18 cellular contexts compared by ENCODE assay signal in genomic region chr9:8514760-8515159, GRCh38.
DNase-seq lines count a peak whose midpoint lies in the region; ATAC-seq and TF ChIP-seq lines count a peak whose summit lies in the region.
"Had no signal": no experiment of that assay in that cellular context is flagged by ENCODE, and none has a peak within 500 bp of the region (broad histone marks: within the 10 kb centered on the region; RNA-seq: fewer than 3 reads in every experiment).

No MANE protein-coding gene starts in this region.

- 0 out of 7 replicates have a peak, but pooled peaks cover 0 to 4% (median 0%) of the 10 kb centered on the region in 3 experiments for H3K36me3 Mint-ChIP-seq in H9 (ENCODE audit: insufficient read depth in 1 of 3, low read depth in 3 of 3)

- H2BK15ac ChIP-seq in H9 (ENCODE audit: low read depth, low read length) = no peak overlapping the region

- no peak overlapping the region for H4K8ac ChIP-seq in H9 (replicated peaks; ENCODE audit: insufficient read length, low read depth, low read length)

- H3K79me2 ChIP-seq in DND-41 (ENCODE audit: insufficient read depth, low read length) (no peaks in the 10 kb centered on the region), H9 (ENCODE audit: insufficient read depth, low read length) (no peaks in the 10 kb centered on the region)

- no peaks in the 10 kb centered on the region for H3K9me3 Mint-ChIP-seq in H9
- H3K9me3 Mint-ChIP-seq: CD4-positive, alpha-beta T cell had no signal

- H2BK12ac ChIP-seq in H9 (ENCODE audit: insufficient read length, low read depth, low read length) = no peak overlapping the region

- TF ChIP-seq CTCF in DND-41 (IDR thresholded peaks at IDR 0.05; ENCODE audit: borderline replicate concordance, extremely low read depth, low read length, poor library complexity, severe bottlenecking) (peak; percentile 31), H9 (conservative IDR thresholded peaks at IDR 0.05) (peak; percentile 62), brain microvascular endothelial cell (IDR thresholded peaks at IDR 0.05; ENCODE audit: low read depth, low read length, missing control alignments) (peak; percentile 12)

- H3T11ph ChIP-seq in H9 (ENCODE audit: low read length) = no peak overlapping the region

- H3K4me3 ChIP-seq in DND-41 (ENCODE audit: low read depth in 1 of 2, low read length in 2 of 2) = no peak overlapping the region
- H3K4me3 ChIP-seq in brain microvascular endothelial cell (ENCODE audit: low read depth, low read length) = no peak overlapping the region
- H3K4me3 ChIP-seq: MG63, SK-N-MC had no signal

- H2BK20ac ChIP-seq in H9 (ENCODE audit: low read depth, low read length, poor library complexity, severe bottlenecking) = no peak overlapping the region

- no peak overlapping the region for H2AK5ac ChIP-seq in H9 (ENCODE audit: insufficient read length, low read length)

- in situ Hi-C loops in brain microvascular endothelial cell (cut with HindIII; ENCODE audit: low pct_ligation_motif_present, low sequenced_read_pairs) = no loop called here

- no peak overlapping the region for H4K91ac ChIP-seq in H9 (ENCODE audit: insufficient read length, low read depth, low read length)

- no peak for DNase-seq in DND-41
- peak; percentile 33 for DNase-seq in H9
- no peak for DNase-seq in brain microvascular endothelial cell
- peak; percentile 12 for DNase-seq in iPS DF 19.7 (ENCODE audit: low read depth, low spot score)
- no peak for DNase-seq in NK-92 treated with Interleukin-12 subunit alpha and Interleukin-12 subunit beta, amount 100 ng/mL, for 24 hours (lab: John Stamatoyannopoulos, UW)
- DNase-seq: Calu3; CD4-positive, alpha-beta T cell; DMS53; GOT3; MG63; NCI-H1092 treated with DMSO at 0.1 percent for 48 hours; NCI-H2081 treated with DMSO at 0.1 percent for 48 hours; NCI-H226; NCI-H774 had no signal

- H3K79me1 ChIP-seq in H9 (ENCODE audit: insufficient read depth, low read depth, low read length, poor library complexity, severe bottlenecking) = no peaks in the 10 kb centered on the region

- H2BK5ac ChIP-seq in H9 (ENCODE audit: insufficient read length, low read length) = no peak overlapping the region

- H3K4me2 ChIP-seq in DND-41 (ENCODE audit: insufficient read depth, low read length) (no peak overlapping the region), H9 (ENCODE audit: insufficient read depth, insufficient read length, low read length) (no peak overlapping the region)

- H3K27me3 ChIP-seq in DND-41 (ENCODE audit: insufficient read depth, low read length, poor library complexity) (no peaks in the 10 kb centered on the region), H9 (ENCODE audit: insufficient read depth, low read length) (no peaks in the 10 kb centered on the region), brain microvascular endothelial cell (replicated peaks) (no peaks in the 10 kb centered on the region)
- H3K27me3 ChIP-seq: MG63 had no signal

- no peak overlapping the region for H3K4me3 Mint-ChIP-seq in H9
- H3K4me3 Mint-ChIP-seq: CD4-positive, alpha-beta T cell had no signal

- H3K27ac ChIP-seq in DND-41 (ENCODE audit: low read length) (no peak overlapping the region), H9 (ENCODE audit: insufficient read length, low read depth, low read length) (no peak overlapping the region), brain microvascular endothelial cell (no peak overlapping the region)
- H3K27ac ChIP-seq: SK-N-MC had no signal

- no peaks in the 10 kb centered on the region for H4K20me1 ChIP-seq in DND-41 (ENCODE audit: insufficient read depth, low read length)
- no peaks in the 10 kb centered on the region for H4K20me1 ChIP-seq in H9 (ENCODE audit: control insufficient read depth, insufficient read depth, insufficient read length)

- H3K36me3 ChIP-seq in DND-41 (ENCODE audit: insufficient read depth, low read length) (no peaks in the 10 kb centered on the region), brain microvascular endothelial cell (replicated peaks) (no peaks in the 10 kb centered on the region)
- H3K36me3 ChIP-seq: MG63 had no signal

- no peaks in the 10 kb centered on the region for H3K23me2 ChIP-seq in H9 (ENCODE audit: insufficient read length, low read depth, low read length, poor library complexity, severe bottlenecking)

- H3K9me3 ChIP-seq in DND-41 (ENCODE audit: insufficient read depth, low read length, severe bottlenecking) (no peaks in the 10 kb centered on the region), H9 (ENCODE audit: control insufficient read depth, low read depth, low read length) (no peaks in the 10 kb centered on the region)
- H3K9me3 ChIP-seq: MG63 had no signal

- no peak overlapping the region for H3K18ac ChIP-seq in H9 (ENCODE audit: insufficient read length, low read depth, low read length)

- H3K14ac ChIP-seq in H9 (ENCODE audit: insufficient read depth, low read length) = no peak overlapping the region

- ATAC-seq in DND-41 (ENCODE audit: insufficient read depth, low read depth) (no peak), GM21423 (IDR thresholded peaks at IDR 0.05; ENCODE audit: unreplicated experiment) (no peak), HG03108 (IDR thresholded peaks at IDR 0.05; ENCODE audit: unreplicated experiment) (no peak)
- ATAC-seq: Panc1 had no signal

- H3K27ac Mint-ChIP-seq in H9 = peak overlapping the region in 1 of 3 experiments; percentile 62; a peak in 1 of 7 replicates
- H3K27ac Mint-ChIP-seq: CD4-positive, alpha-beta T cell had no signal

- no CpG with 5 or more reads among the region's 5 CpGs for WGBS in H9 (ENCODE audit: extremely low coverage, insufficient read length, low lambda C conversion rate)

- no peaks in the 10 kb centered on the region for H3K27me3 Mint-ChIP-seq in H9 (ENCODE audit: low read depth)
- H3K27me3 Mint-ChIP-seq: CD4-positive, alpha-beta T cell had no signal

- H3K9ac ChIP-seq in DND-41 (ENCODE audit: low read depth, low read length) (no peak overlapping the region), H9 (ENCODE audit: extremely low read depth, insufficient read length, low read length) (no peak overlapping the region)

- no peak overlapping the region for H3K23ac ChIP-seq in H9 (ENCODE audit: insufficient read length, low read depth, low read length)

- H3K56ac ChIP-seq in H9 (ENCODE audit: insufficient read length, low read depth, low read length) = no peak overlapping the region

- H3K4me1 Mint-ChIP-seq in H9 = peaks cover 2 to 4% of the 10 kb centered on the region in 2 experiments; a peak in 2 of 4 replicates

- H3K4ac ChIP-seq in H9 (ENCODE audit: low read depth, low read length) = no peak overlapping the region

- H2BK120ac ChIP-seq in H9 (ENCODE audit: low read depth, low read length, poor library complexity, severe bottlenecking) = no peak overlapping the region

- no peak overlapping the region for H2AFZ ChIP-seq in DND-41 (ENCODE audit: low read depth, low read length)
- no peak overlapping the region for H2AFZ ChIP-seq in H9 (ENCODE audit: low read length)

- H3K4me1 ChIP-seq in DND-41 (ENCODE audit: insufficient read depth, low read length) = no peaks in the 10 kb centered on the region
- H3K4me1 ChIP-seq in H9 (ENCODE audit: insufficient read depth, low read length) = no peaks in the 10 kb centered on the region

- no peak overlapping the region for H4K5ac ChIP-seq in H9 (ENCODE audit: insufficient read length, low read depth, low read length)

Comparison
In these comparisons a context has a peak if more than half of its experiments do, and no peak if none do; other contexts are left out.
1. DNase-seq: peak in H9 (single experiment) and iPS DF 19.7 (single experiment); none in DND-41 (single experiment), brain microvascular endothelial cell (single experiment) and NK-92 treated with Interleukin-12 subunit alpha and Interleukin-12 subunit beta, amount 100 ng/mL, for 24 hours (single experiment).
2. CTCF ChIP-seq: peak in every context shown above with its lines; median percentile 62 in H9; 31 in DND-41; 12 in brain microvascular endothelial cell.